ENCODE assay signal across 15 cellular contexts in the genomic region with DNA sequence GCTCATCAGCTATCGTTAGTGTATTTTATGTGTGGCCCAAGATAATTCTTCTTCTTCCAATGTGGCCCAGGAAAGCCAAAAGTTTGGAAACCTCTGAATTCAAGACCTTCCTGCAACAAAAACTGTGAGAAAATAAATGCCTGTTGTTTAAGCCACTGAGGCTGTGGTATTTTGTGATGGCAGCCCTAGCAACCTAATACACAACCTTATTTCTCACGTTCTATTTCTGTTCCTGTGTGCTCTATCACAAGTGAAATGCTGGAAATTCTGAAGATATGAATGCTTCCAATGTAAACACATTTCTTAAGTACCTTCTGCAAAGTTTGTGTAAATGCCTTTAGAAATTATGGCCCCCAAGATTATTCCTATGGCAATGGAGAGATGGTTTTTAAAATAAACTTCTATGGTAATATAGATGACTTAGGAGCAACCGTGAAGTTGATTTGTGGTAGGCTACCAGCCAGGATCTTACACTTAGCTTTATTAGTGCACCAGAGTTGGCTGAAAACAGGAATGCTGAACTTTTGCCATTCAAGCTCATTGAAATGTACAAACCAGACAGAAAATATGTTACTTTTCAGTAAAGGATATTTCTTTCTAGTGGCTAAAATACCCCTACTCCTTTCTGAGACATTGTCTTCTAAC.
DNase-seq lines count a peak whose midpoint lies in the region; ATAC-seq and TF ChIP-seq lines count a peak whose summit lies in the region.
"Had no signal": no experiment of that assay in that cellular context is flagged by ENCODE, and none has a peak within 500 bp of the region (broad histone marks: within the 10 kb centered on the region; RNA-seq: fewer than 3 reads in every experiment).

No MANE protein-coding gene starts in this region.

- H3K4me1 Mint-ChIP-seq in activated naive CD4-positive, alpha-beta T cell treated with anti-CD3 and anti-CD28 coated beads, Interleukin-2, amount 10 ng/mL, durations not matched to agents 7 days and 5 days: no peaks in the 10 kb centered on the region
- H3K4me1 Mint-ChIP-seq: CD4-positive, alpha-beta memory T cell had no signal

- 29 to 32% methylated on average over 3 of the region's 3 CpGs for WGBS in heart right ventricle, 2 donors
- 23% methylated on average over 3 of the region's 3 CpGs for WGBS in right cardiac atrium

- H3K36me3 ChIP-seq in heart right ventricle: no peaks in the 10 kb centered on the region
- no peaks in the 10 kb centered on the region for H3K36me3 ChIP-seq in tibial artery
- H3K36me3 ChIP-seq: BE2C had no signal

- H3K4me1 ChIP-seq in heart right ventricle (peaks cover 4 to 40% (median 35%) of the 10 kb centered on the region in 9 donors), right cardiac atrium (ENCODE audit: control insufficient read depth, insufficient read depth, low read length) (peaks cover 3% of the 10 kb centered on the region), tibial artery (peaks cover 0 to 41% (median 14%) of the 10 kb centered on the region in 4 donors)
- H3K4me1 ChIP-seq: A549, BE2C had no signal

- H3K9me3 ChIP-seq in heart right ventricle (peaks cover 0 to 5% (median 0%) of the 10 kb centered on the region in 11 donors), right cardiac atrium (ENCODE audit: control insufficient read depth, low read length) (no peaks in the 10 kb centered on the region), tibial artery (no peaks in the 10 kb centered on the region)
- H3K9me3 ChIP-seq: A549, BE2C had no signal

- no peaks in the 10 kb centered on the region for H3K27me3 Mint-ChIP-seq in activated naive CD4-positive, alpha-beta T cell treated with anti-CD3 and anti-CD28 coated beads, Interleukin-2, amount 10 ng/mL, durations not matched to agents 7 days and 5 days

- no peaks in the 10 kb centered on the region for H3K36me3 Mint-ChIP-seq in activated naive CD4-positive, alpha-beta T cell treated with anti-CD3 and anti-CD28 coated beads, Interleukin-2, amount 10 ng/mL, durations not matched to agents 7 days and 5 days
- H3K36me3 Mint-ChIP-seq: CD4-positive, alpha-beta memory T cell had no signal

- DNase-seq in choroid plexus epithelial cell (ENCODE audit: low read depth): peak; percentile 2
- DNase-seq in heart right ventricle: no peak
- DNase-seq in right cardiac atrium: no peak
- DNase-seq in tibial artery: no peak
- no peak for DNase-seq in NCI-H2227 treated with DMSO at 0.1 percent for 48 hours (lab: John Stamatoyannopoulos, UW)
- no peak for DNase-seq in NCI-H2171 (lab: John Stamatoyannopoulos, UW)
- no peak for DNase-seq in activated naive CD4-positive, alpha-beta T cell treated with anti-CD3 and anti-CD28 coated beads, Interleukin-2, amount 10 ng/mL, durations not matched to agents 7 days and 5 days
- DNase-seq: BE2C; CD4-positive, alpha-beta memory T cell; DMS79; GM23248 had no signal

- TF ChIP-seq CTCF in choroid plexus epithelial cell (conservative IDR thresholded peaks at IDR 0.05; ENCODE audit: low read depth, low read length): no peak
- no peak for TF ChIP-seq CTCF in heart right ventricle (IDR thresholded peaks at IDR 0.05)
- TF ChIP-seq CTCF in tibial artery (IDR thresholded peaks at IDR 0.05): no peak

- no peak overlapping the region for H3K27ac Mint-ChIP-seq in activated naive CD4-positive, alpha-beta T cell treated with anti-CD3 and anti-CD28 coated beads, Interleukin-2, amount 10 ng/mL, durations not matched to agents 7 days and 5 days

- no peaks in the 10 kb centered on the region for H3K27me3 ChIP-seq in heart right ventricle
- no peaks in the 10 kb centered on the region for H3K27me3 ChIP-seq in right cardiac atrium (ENCODE audit: control insufficient read depth, insufficient read depth)
- H3K27me3 ChIP-seq in tibial artery: no peaks in the 10 kb centered on the region
- H3K27me3 ChIP-seq: BE2C had no signal

- H3K9me3 Mint-ChIP-seq in activated naive CD4-positive, alpha-beta T cell treated with anti-CD3 and anti-CD28 coated beads, Interleukin-2, amount 10 ng/mL, durations not matched to agents 7 days and 5 days: no peaks in the 10 kb centered on the region

- ATAC-seq in heart right ventricle: peak in 5 of 8 donors; percentile 63 to 75 (median 65)
- peak; percentile 76 to 81 for ATAC-seq in right cardiac atrium
- ATAC-seq in HG03439 (IDR thresholded peaks at IDR 0.05; ENCODE audit: unreplicated experiment): no peak
- ATAC-seq: A549, HCT116 had no signal

- no peak overlapping the region for H3K4me3 Mint-ChIP-seq in activated naive CD4-positive, alpha-beta T cell treated with anti-CD3 and anti-CD28 coated beads, Interleukin-2, amount 10 ng/mL, durations not matched to agents 7 days and 5 days
- H3K4me3 Mint-ChIP-seq: CD4-positive, alpha-beta memory T cell had no signal

- H3K4me3 ChIP-seq in choroid plexus epithelial cell (ENCODE audit: low read depth, low read length): no peak overlapping the region
- H3K4me3 ChIP-seq in heart right ventricle: no peak overlapping the region
- H3K4me3 ChIP-seq in right cardiac atrium (ENCODE audit: low read length): no peak overlapping the region
- H3K4me3 ChIP-seq in tibial artery: no peak overlapping the region
- H3K4me3 ChIP-seq: A549, GM23248 had no signal

- intact Hi-C loops in heart right ventricle (cut with DNase I) (no loop called here), right cardiac atrium (cut with DNase I) (no loop called here), tibial artery (cut with DNase I; ENCODE audit: low total_unique reads) (no loop called here)

- H3K27ac ChIP-seq in heart right ventricle (peak overlapping the region in 9 of 10 donors; percentile 3 to 81 (median 46)), right cardiac atrium (ENCODE audit: low read length) (peak overlapping the region; percentile 5), tibial artery (peak overlapping the region; percentile 5 to 6)
- H3K27ac ChIP-seq: A549, C4-2B, GM23248 had no signal

- CTCF ChIA-PET in activated naive CD4-positive, alpha-beta T cell treated with anti-CD3 and anti-CD28 coated beads, Interleukin-2, amount 10 ng/mL, durations not matched to agents 7 days and 5 days (lab: Charles Lee): no interaction called here
